1 cellular context compared by ENCODE assay signal in genomic region chr2:44244135-44244871, GRCh38.
A peak's percentile ranks its signal among the peaks of the same experiment; 100 is the strongest.
TF ChIP-seq lines count a peak whose summit lies in the region.

No MANE protein-coding gene starts in this region.

TF ChIP-seq in HepG2, 621 proteins besides CTCF, POLR2A, EP300 and RAD21 (continued from another document):
- TF ChIP-seq ARID3A (IDR thresholded peaks at IDR 0.05; ENCODE audit: low read depth, low read length) = peak; percentile 73
- TF ChIP-seq ZNF614 (CRISPR knock-in tag; IDR thresholded peaks at IDR 0.05; ENCODE audit: borderline replicate concordance) = no peak
- peak; percentile 61 for TF ChIP-seq STAG1 (CRISPR knock-in tag; IDR thresholded peaks at IDR 0.05)
- peak; percentile 18; the same call in 1 of the 2 replicates for TF ChIP-seq SOX5 (CRISPR knock-in tag; IDR thresholded peaks at IDR 0.05; ENCODE audit: borderline replicate concordance)
- peak; percentile 18; the same call in 1 of the 2 replicates for TF ChIP-seq GATAD2A (CRISPR knock-in tag; IDR thresholded peaks at IDR 0.05)
- peak; percentile 28; the same call in 1 of the 2 replicates for TF ChIP-seq ARID5B (CRISPR knock-in tag; IDR thresholded peaks at IDR 0.05)
- 0 out of 2 replicates have a peak, but pooled peaks have one; percentile 8 for TF ChIP-seq TFAP4 (IDR thresholded peaks at IDR 0.05; ENCODE audit: borderline replicate concordance, low read depth)
- no peak for TF ChIP-seq ATF6 (CRISPR knock-in tag; conservative IDR thresholded peaks at IDR 0.05)
- TF ChIP-seq ZSCAN9 (CRISPR knock-in tag; IDR thresholded peaks at IDR 0.05; ENCODE audit: borderline replicate concordance) = peak; percentile 47; the same call in 1 of the 2 replicates
- TF ChIP-seq ZNF33B (CRISPR knock-in tag; IDR thresholded peaks at IDR 0.05) = no peak
- TF ChIP-seq SMC3 (IDR thresholded peaks at IDR 0.05; ENCODE audit: low read length) = peak; percentile 64
- TF ChIP-seq THAP11 (CRISPR knock-in tag; IDR thresholded peaks at IDR 0.05) = no peak
TF ChIP-seq in HepG2: peak in this region for 8.
